ENCODE assay signal across 8 cellular contexts in the genomic region with DNA sequence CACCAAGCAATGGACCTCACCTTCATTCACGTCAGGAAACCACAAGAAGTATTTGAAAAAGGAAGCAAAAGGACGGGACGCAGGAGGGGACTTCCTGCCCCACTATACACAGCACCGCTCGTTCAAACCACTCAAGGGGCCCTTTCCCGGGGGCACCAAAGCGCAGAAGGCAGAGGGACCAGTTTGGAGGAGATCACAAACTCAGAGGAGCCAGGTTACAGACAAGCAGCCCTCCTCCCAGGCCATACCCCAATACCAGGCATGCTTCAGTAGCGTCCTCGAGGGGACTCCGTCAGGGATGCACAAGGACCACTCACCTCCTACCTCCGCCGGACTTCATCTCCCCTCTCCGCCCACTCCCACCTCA. TPM values are rescaled to one million over a fixed set of nuclear protein-coding genes. Genes with fewer than 3 reads are reported as not detected.
A peak's percentile ranks its signal among the peaks of the same experiment; 100 is the strongest.
DNase-seq lines count a peak whose midpoint lies in the region; ATAC-seq and TF ChIP-seq lines count a peak whose summit lies in the region.

No MANE protein-coding gene starts in this region.

- TF ChIP-seq CTCF in chondrocyte (IDR thresholded peaks at IDR 0.05): no peak

- H3K27ac ChIP-seq in SJSA1 (no peak overlapping the region), mesodermal cell (ENCODE audit: low read depth, low read length, severe bottlenecking) (peak overlapping the region; percentile 74)

- H3K36me3 ChIP-seq in SJSA1 (peaks cover 47% of the 10 kb centered on the region), mesodermal cell (ENCODE audit: control insufficient read depth, insufficient read depth, low read length) (peaks cover 50% of the 10 kb centered on the region)

- H3K9me3 ChIP-seq in SJSA1 (replicated peaks) (no peaks in the 10 kb centered on the region), mesodermal cell (ENCODE audit: control insufficient read depth, low read length) (no peaks in the 10 kb centered on the region)

- WGBS in mesodermal cell (ENCODE audit: insufficient coverage in 2 of 2), 2 experiments: 0% methylated on average over 9 to 10 of the region's 13 CpGs

- DNase-seq in DMS79 treated with DMSO at 0.1 percent for 48 hours (lab: John Stamatoyannopoulos, UW) (peak; percentile 19), DMS79 (lab: John Stamatoyannopoulos, UW) (no peak), SJSA1 (ENCODE audit: low read depth in 1 of 2, low spot score in 2 of 2) (peak in 1 of 2 experiments; percentile 45), chondrocyte (ENCODE audit: low spot score) (no peak), ureter (ENCODE audit: low spot score) (peak; percentile 46), hepatic stellate cell (ENCODE audit: low spot score) (no peak)

- peaks cover 8% of the 10 kb centered on the region for H3K36me3 Mint-ChIP-seq in chondrocyte (ENCODE audit: low read depth)

- ATAC-seq in HG02642 (IDR thresholded peaks at IDR 0.05; ENCODE audit: poor library complexity, unreplicated experiment): peak; percentile 3

- H3K4me3 Mint-ChIP-seq in chondrocyte (ENCODE audit: unreplicated experiment): peak overlapping the region; percentile 98

- peak overlapping the region; percentile 97 for H3K27ac Mint-ChIP-seq in chondrocyte (ENCODE audit: unreplicated experiment)

- H3K4me1 Mint-ChIP-seq in chondrocyte (ENCODE audit: low read depth): peaks cover 50% of the 10 kb centered on the region

- H3K9me3 Mint-ChIP-seq in chondrocyte (ENCODE audit: low read depth): no peaks in the 10 kb centered on the region

- H3K27me3 ChIP-seq in SJSA1 (replicated peaks): no peaks in the 10 kb centered on the region

- no peaks in the 10 kb centered on the region for H3K27me3 Mint-ChIP-seq in chondrocyte (ENCODE audit: low read depth)

- peak overlapping the region; percentile 81 for H3K4me3 ChIP-seq in SJSA1
- H3K4me3 ChIP-seq in mesodermal cell (ENCODE audit: extremely low read depth, insufficient read depth, low read length, poor library complexity, severe bottlenecking): peak overlapping the region; percentile 94

- H3K4me1 ChIP-seq in SJSA1 (replicated peaks) (peaks cover 20% of the 10 kb centered on the region), mesodermal cell (ENCODE audit: control insufficient read depth, insufficient read depth, low read length, poor library complexity, severe bottlenecking) (peaks cover 16% of the 10 kb centered on the region)

RNA-seq across cellular contexts. Expression of gene CRTC2, which starts 0.7 kb away (rescaled TPM):
- total RNA-seq in SJSA1 (2014; rRNA removed; shearing (Covaris generic)): 10.0 and 10.3 TPM in 2 replicates
- total RNA-seq in chondrocyte (24.2 to 32.5 TPM (median 30.9 TPM) in 3 replicates), ureter (32.7 TPM)
- polyA plus RNA-seq in mesodermal cell (2013, experiment 1 of 2): 36.3 TPM
- polyA plus RNA-seq in mesodermal cell (2013, experiment 2 of 2): 26.6 TPM

RNA-seq across cellular contexts. Expression of gene SLC39A1, which starts 5.6 kb away (rescaled TPM):
- total RNA-seq in SJSA1 (2014; rRNA removed; shearing (Covaris generic)): 141 and 153 TPM in 2 replicates
- total RNA-seq in chondrocyte (83.5 to 87.8 TPM (median 85.6 TPM) in 3 replicates), ureter (62.6 TPM)
- 108 TPM for polyA plus RNA-seq in mesodermal cell (2013, experiment 1 of 2)
- 91.0 TPM for polyA plus RNA-seq in mesodermal cell (2013, experiment 2 of 2)

RNA-seq across cellular contexts. Expression of gene CREB3L4, which starts 10.0 kb away (rescaled TPM):
- total RNA-seq in SJSA1 (2014; rRNA removed; shearing (Covaris generic)): 3.2 and 4.0 TPM in 2 replicates
- total RNA-seq in chondrocyte (3.7 to 6.6 TPM (median 4.4 TPM) in 3 replicates), ureter (13.9 TPM)
- polyA plus RNA-seq in mesodermal cell (2013, experiment 1 of 2): 19.5 TPM
- polyA plus RNA-seq in mesodermal cell (2013, experiment 2 of 2): 17.7 TPM

RNA-seq across cellular contexts. Expression of gene DENND4B, which starts 11.2 kb away (rescaled TPM):
- total RNA-seq in SJSA1 (2014; rRNA removed; shearing (Covaris generic)): 3.9 and 12.6 TPM in 2 replicates
- total RNA-seq in chondrocyte (32.1 to 36.7 TPM (median 36.2 TPM) in 3 replicates), ureter (69.4 TPM)
- 27.1 TPM for polyA plus RNA-seq in mesodermal cell (2013, experiment 1 of 2)
- 25.5 TPM for polyA plus RNA-seq in mesodermal cell (2013, experiment 2 of 2)

RNA-seq across cellular contexts. Expression of gene JTB, which starts 19.7 kb away (rescaled TPM):
- total RNA-seq in SJSA1 (2014; rRNA removed; shearing (Covaris generic)): 232 and 279 TPM in 2 replicates
- 128 to 158 TPM (median 130 TPM) in 3 replicates for total RNA-seq in chondrocyte
- 87.8 TPM for polyA plus RNA-seq in mesodermal cell (2013, experiment 1 of 2)
- polyA plus RNA-seq in mesodermal cell (2013, experiment 2 of 2): 71.9 TPM
- 103 TPM for total RNA-seq in ureter

Comparison
In these comparisons a context has a peak if more than half of its experiments do, and no peak if none do; other contexts are left out.
1. DNase-seq: peak in DMS79 treated with DMSO at 0.1 percent for 48 hours (single experiment) and ureter (single experiment); none in DMS79 (single experiment), chondrocyte (single experiment) and hepatic stellate cell (single experiment).